In the genomic region with DNA sequence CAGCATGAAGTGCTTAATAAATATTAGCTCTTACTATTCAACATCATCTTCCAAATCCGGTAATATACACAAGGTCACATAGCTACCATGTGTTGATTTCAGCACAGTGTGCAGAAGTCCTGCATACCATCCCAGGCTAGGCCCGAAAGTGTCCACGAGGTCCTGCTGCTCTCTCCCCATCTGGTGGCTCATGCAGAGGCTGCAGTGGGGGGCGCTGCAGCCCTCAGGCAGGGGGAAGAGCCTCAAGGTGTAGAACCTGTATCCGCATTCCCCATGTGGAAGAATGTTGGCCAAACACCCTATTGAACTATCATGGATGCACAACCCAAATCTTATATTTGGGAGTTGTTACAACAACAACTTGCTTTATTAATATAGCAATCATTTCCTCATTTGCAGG, we compare ENCODE assay signal across 34 cellular contexts.
"Had no signal": no experiment of that assay in that cellular context is flagged by ENCODE, and none has a peak within 500 bp of the region (broad histone marks: within the 10 kb centered on the region; RNA-seq: fewer than 3 reads in every experiment).

No MANE protein-coding gene starts in this region.

- H3K27me3 ChIP-seq: body of pancreas, brain microvascular endothelial cell, breast epithelium had no signal

- H3K27ac ChIP-seq: body of pancreas, brain microvascular endothelial cell, breast epithelium, VCaP had no signal

- H3K9me3 Mint-ChIP-seq: activated CD4-positive, alpha-beta memory T cell treated with anti-CD3 and anti-CD28 coated beads, Interleukin-2, amount 10 ng/mL, durations not matched to agents 7 days and 5 days; activated CD4-positive, alpha-beta T cell treated with anti-CD3 and anti-CD28 coated beads, Interleukin-2, amount 10 ng/mL, durations not matched to agents 7 days and 5 days; activated naive CD4-positive, alpha-beta T cell treated with anti-CD3 and anti-CD28 coated beads, Interleukin-2, amount 10 ng/mL, durations not matched to agents 7 days and 5 days; activated naive CD8-positive, alpha-beta T cell treated with anti-CD3 and anti-CD28 coated beads, Interleukin-2, amount 10 ng/mL, durations not matched to agents 7 days and 5 days; activated naive CD8-positive, alpha-beta T cell treated with anti-CD3 and anti-CD28 coated beads, Interleukin-2, amount 50 U/mL, for 24 hours; activated T-cell treated with anti-CD3 and anti-CD28 coated beads, Interleukin-2, amount 50 U/mL, for 24 hours; activated T-helper 2 cell treated with anti-CD3 and anti-CD28 coated beads, Interferon-gamma antibody, Interleukin-2, Interleukin-4, amounts not matched to agents 10 μg/mL and 5 μg/mL and 100 μg/mL, durations not matched to agents 14 hours and 24 hours and 36 hours; T-helper 1 cell treated with Interleukin-12 subunit alpha and Interleukin-12 subunit beta and Interleukin-4 antibody, amounts not matched to agents 30 μg/mL and 1 μg/mL, for 36 hours; T-helper 2 cell treated with Interferon-gamma antibody and Interleukin-4, amounts not matched to agents 5 μg/mL and 100 μg/mL, for 36 hours had no signal

- H3K27ac Mint-ChIP-seq: activated CD4-positive, alpha-beta memory T cell treated with anti-CD3 and anti-CD28 coated beads, Interleukin-2, amount 10 ng/mL, durations not matched to agents 7 days and 5 days; activated CD4-positive, alpha-beta T cell treated with anti-CD3 and anti-CD28 coated beads for 36 hours; activated CD4-positive, alpha-beta T cell treated with anti-CD3 and anti-CD28 coated beads, Interleukin-2, amount 10 ng/mL, durations not matched to agents 7 days and 5 days; activated CD8-positive, alpha-beta memory T cell treated with anti-CD3 and anti-CD28 coated beads, Interleukin-2, amount 10 ng/mL, durations not matched to agents 7 days and 5 days; activated CD8-positive, alpha-beta T cell treated with anti-CD3 and anti-CD28 coated beads, Interleukin-2, amount 10 ng/mL, durations not matched to agents 7 days and 5 days; activated naive CD4-positive, alpha-beta T cell treated with anti-CD3 and anti-CD28 coated beads, Interleukin-2, amount 10 ng/mL, durations not matched to agents 7 days and 5 days; activated naive CD4-positive, alpha-beta T cell treated with anti-CD3 and anti-CD28 coated beads, Interleukin-2, amount 50 U/mL, for 24 hours; activated naive CD8-positive, alpha-beta T cell; activated naive CD8-positive, alpha-beta T cell treated with anti-CD3 and anti-CD28 coated beads, Interleukin-2, amount 10 ng/mL, durations not matched to agents 7 days and 5 days; activated naive CD8-positive, alpha-beta T cell treated with anti-CD3 and anti-CD28 coated beads, Interleukin-2, amount 50 U/mL, for 24 hours; activated T-cell treated with anti-CD3 and anti-CD28 coated beads, Interleukin-2, amount 50 U/mL, for 24 hours; activated T-helper 2 cell treated with anti-CD3 and anti-CD28 coated beads, Interferon-gamma antibody, Interleukin-2, Interleukin-4, amounts not matched to agents 10 μg/mL and 5 μg/mL and 100 μg/mL, durations not matched to agents 14 hours and 24 hours and 36 hours; T-helper 1 cell treated with Interleukin-12 subunit alpha and Interleukin-12 subunit beta and Interleukin-4 antibody, amounts not matched to agents 30 μg/mL and 1 μg/mL, for 36 hours; T-helper 2 cell treated with Interferon-gamma antibody and Interleukin-4, amounts not matched to agents 5 μg/mL and 100 μg/mL, for 36 hours had no signal

- H3K9me3 ChIP-seq: body of pancreas, breast epithelium had no signal

- H3K27me3 Mint-ChIP-seq: activated CD4-positive, alpha-beta memory T cell treated with anti-CD3 and anti-CD28 coated beads, Interleukin-2, amount 10 ng/mL, durations not matched to agents 7 days and 5 days; activated CD4-positive, alpha-beta T cell treated with anti-CD3 and anti-CD28 coated beads, Interleukin-2, amount 10 ng/mL, durations not matched to agents 7 days and 5 days; activated CD8-positive, alpha-beta memory T cell treated with anti-CD3 and anti-CD28 coated beads, Interleukin-2, amount 10 ng/mL, durations not matched to agents 7 days and 5 days; activated naive CD4-positive, alpha-beta T cell treated with anti-CD3 and anti-CD28 coated beads, Interleukin-2, amount 10 ng/mL, durations not matched to agents 7 days and 5 days; activated naive CD8-positive, alpha-beta T cell treated with anti-CD3 and anti-CD28 coated beads, Interleukin-2, amount 50 U/mL, for 24 hours; activated T-cell treated with anti-CD3 and anti-CD28 coated beads, Interleukin-2, amount 50 U/mL, for 24 hours had no signal

- H3K4me3 Mint-ChIP-seq: activated CD4-positive, alpha-beta memory T cell treated with anti-CD3 and anti-CD28 coated beads, Interleukin-2, amount 10 ng/mL, durations not matched to agents 7 days and 5 days; activated CD4-positive, alpha-beta T cell treated with anti-CD3 and anti-CD28 coated beads for 36 hours; activated CD4-positive, alpha-beta T cell treated with anti-CD3 and anti-CD28 coated beads, Interleukin-2, amount 10 ng/mL, durations not matched to agents 7 days and 5 days; activated CD8-positive, alpha-beta memory T cell treated with anti-CD3 and anti-CD28 coated beads, Interleukin-2, amount 10 ng/mL, durations not matched to agents 7 days and 5 days; activated CD8-positive, alpha-beta T cell treated with anti-CD3 and anti-CD28 coated beads, Interleukin-2, amount 10 ng/mL, durations not matched to agents 7 days and 5 days; activated naive CD4-positive, alpha-beta T cell treated with anti-CD3 and anti-CD28 coated beads, Interleukin-2, amount 10 ng/mL, durations not matched to agents 7 days and 5 days; activated naive CD4-positive, alpha-beta T cell treated with anti-CD3 and anti-CD28 coated beads, Interleukin-2, amount 50 U/mL, for 24 hours; activated naive CD8-positive, alpha-beta T cell; activated naive CD8-positive, alpha-beta T cell treated with anti-CD3 and anti-CD28 coated beads, Interleukin-2, amount 10 ng/mL, durations not matched to agents 7 days and 5 days; activated naive CD8-positive, alpha-beta T cell treated with anti-CD3 and anti-CD28 coated beads, Interleukin-2, amount 50 U/mL, for 24 hours; activated T-cell treated with anti-CD3 and anti-CD28 coated beads, Interleukin-2, amount 50 U/mL, for 24 hours; T-helper 1 cell treated with Interleukin-12 subunit alpha and Interleukin-12 subunit beta and Interleukin-4 antibody, amounts not matched to agents 30 μg/mL and 1 μg/mL, for 36 hours; T-helper 2 cell treated with Interferon-gamma antibody and Interleukin-4, amounts not matched to agents 5 μg/mL and 100 μg/mL, for 36 hours had no signal

- H3K36me3 Mint-ChIP-seq: activated CD8-positive, alpha-beta memory T cell treated with anti-CD3 and anti-CD28 coated beads, Interleukin-2, amount 10 ng/mL, durations not matched to agents 7 days and 5 days; activated naive CD4-positive, alpha-beta T cell treated with anti-CD3 and anti-CD28 coated beads, Interleukin-2, amount 10 ng/mL, durations not matched to agents 7 days and 5 days; activated naive CD4-positive, alpha-beta T cell treated with anti-CD3 and anti-CD28 coated beads, Interleukin-2, amount 50 U/mL, for 24 hours; activated naive CD8-positive, alpha-beta T cell; activated naive CD8-positive, alpha-beta T cell treated with anti-CD3 and anti-CD28 coated beads, Interleukin-2, amount 10 ng/mL, durations not matched to agents 7 days and 5 days had no signal

- H3K4me3 ChIP-seq: body of pancreas, breast epithelium had no signal

- ATAC-seq: activated CD4-positive, alpha-beta T cell treated with anti-CD3 and anti-CD28 coated beads for 36 hours; activated CD4-positive, CD25-positive, alpha-beta regulatory T cell treated with anti-CD3 and anti-CD28 coated beads, Interleukin-2, amount 50 U/mL, for 24 hours; activated CD8-positive, alpha-beta memory T cell treated with anti-CD3 and anti-CD28 coated beads, Interleukin-2, amount 10 ng/mL, durations not matched to agents 7 days and 5 days; activated CD8-positive, alpha-beta T cell treated with anti-CD3 and anti-CD28 coated beads, Interleukin-2, amount 10 ng/mL, durations not matched to agents 7 days and 5 days; activated naive CD8-positive, alpha-beta T cell treated with anti-CD3 and anti-CD28 coated beads, Interleukin-2, amount 50 U/mL, for 24 hours; body of pancreas had no signal

- H3K36me3 ChIP-seq: brain microvascular endothelial cell, breast epithelium had no signal

- H3K4me1 Mint-ChIP-seq: activated CD4-positive, alpha-beta memory T cell treated with anti-CD3 and anti-CD28 coated beads, Interleukin-2, amount 10 ng/mL, durations not matched to agents 7 days and 5 days; activated CD4-positive, alpha-beta T cell treated with anti-CD3 and anti-CD28 coated beads for 36 hours; activated CD4-positive, alpha-beta T cell treated with anti-CD3 and anti-CD28 coated beads, Interleukin-2, amount 10 ng/mL, durations not matched to agents 7 days and 5 days; activated CD8-positive, alpha-beta memory T cell treated with anti-CD3 and anti-CD28 coated beads, Interleukin-2, amount 10 ng/mL, durations not matched to agents 7 days and 5 days; activated naive CD4-positive, alpha-beta T cell treated with anti-CD3 and anti-CD28 coated beads, Interleukin-2, amount 10 ng/mL, durations not matched to agents 7 days and 5 days; activated naive CD4-positive, alpha-beta T cell treated with anti-CD3 and anti-CD28 coated beads, Interleukin-2, amount 50 U/mL, for 24 hours; activated naive CD8-positive, alpha-beta T cell treated with anti-CD3 and anti-CD28 coated beads, Interleukin-2, amount 10 ng/mL, durations not matched to agents 7 days and 5 days; activated naive CD8-positive, alpha-beta T cell treated with anti-CD3 and anti-CD28 coated beads, Interleukin-2, amount 50 U/mL, for 24 hours had no signal

- H3K4me1 ChIP-seq: body of pancreas, breast epithelium had no signal

- DNase-seq: activated CD4-positive, alpha-beta memory T cell treated with anti-CD3 and anti-CD28 coated beads, Interleukin-2, amount 10 ng/mL, durations not matched to agents 7 days and 5 days; activated CD4-positive, alpha-beta T cell treated with anti-CD3 and anti-CD28 coated beads for 1 hour; activated CD4-positive, alpha-beta T cell treated with anti-CD3 and anti-CD28 coated beads for 36 hours; activated CD4-positive, alpha-beta T cell treated with anti-CD3 and anti-CD28 coated beads, Interleukin-2, amount 10 ng/mL, durations not matched to agents 7 days and 5 days; activated CD4-positive, alpha-beta T cell treated with anti-CD3 and anti-CD28 coated beads, Interleukin-2, amount 50 U/mL, for 48 hours; activated CD4-positive, CD25-positive, alpha-beta regulatory T cell; activated CD8-positive, alpha-beta memory T cell treated with anti-CD3 and anti-CD28 coated beads for 24 hours; activated CD8-positive, alpha-beta memory T cell treated with anti-CD3 and anti-CD28 coated beads, Interleukin-2, amount 10 ng/mL, durations not matched to agents 7 days and 5 days; activated CD8-positive, alpha-beta memory T cell treated with anti-CD3 and anti-CD28 coated beads, Interleukin-2, amount 50 U/mL, for 48 hours; activated CD8-positive, alpha-beta T cell treated with anti-CD3 and anti-CD28 coated beads, Interleukin-2, amount 10 ng/mL, durations not matched to agents 7 days and 5 days; activated effector memory CD4-positive, alpha-beta T cell treated with Interleukin-2 at 50 U/mL for 16 hours; activated gamma-delta T cell; activated naive CD4-positive, alpha-beta T cell treated with anti-CD3 and anti-CD28 coated beads, Interleukin-2, amount 10 ng/mL, durations not matched to agents 7 days and 5 days; activated naive CD4-positive, alpha-beta T cell treated with Interleukin-2 at 50 U/mL for 16 hours; activated naive CD8-positive, alpha-beta T cell treated with anti-CD3 and anti-CD28 coated beads, Interleukin-2, amount 10 ng/mL, durations not matched to agents 7 days and 5 days; activated naive CD8-positive, alpha-beta T cell treated with anti-CD3 and anti-CD28 coated beads, Interleukin-2, amount 50 U/mL, for 24 hours; activated T-cell treated with anti-CD3 and anti-CD28 coated beads, Interleukin-2, amount 50 U/mL, for 24 hours; activated T-cell treated with anti-CD3 and anti-CD28 coated beads, Interleukin-2, amount 50 U/mL, for 48 hours; amygdala; anterior cingulate cortex; body of pancreas; brain microvascular endothelial cell; central memory CD4-positive, alpha-beta T cell; T-helper 1 cell; T-helper 2 cell; T-helper 9 cell had no signal
